ENCODE assay signal across 18 cellular contexts in genomic region chr1:31036749-31037500, GRCh38. TPM values are rescaled to one million over a fixed set of nuclear protein-coding genes. Genes with fewer than 3 reads are reported as not detected.
DNase-seq lines count a peak whose midpoint lies in the region; ATAC-seq and TF ChIP-seq lines count a peak whose summit lies in the region.
"Had no signal": no experiment of that assay in that cellular context is flagged by ENCODE, and none has a peak within 500 bp of the region (broad histone marks: within the 10 kb centered on the region; RNA-seq: fewer than 3 reads in every experiment).

No MANE protein-coding gene starts in this region.

- H3K4me3 Mint-ChIP-seq in activated naive CD4-positive, alpha-beta T cell treated with anti-CD3 and anti-CD28 coated beads, Interleukin-2, amount 50 U/mL, for 24 hours = no peak overlapping the region
- H3K4me3 Mint-ChIP-seq in chondrocyte (ENCODE audit: unreplicated experiment) = no peak overlapping the region
- peak overlapping the region in 1 of 2 donors; percentile 23 for H3K4me3 Mint-ChIP-seq in stimulated activated naive B cell treated with anti-CD40 and anti-IgM and Interleukin-4, amounts not matched to agents 10 μg/mL and 1 μg/mL and 100 μg/mL, for 72 hours

- peaks cover 77% of the 10 kb centered on the region for H3K4me1 Mint-ChIP-seq in activated naive CD4-positive, alpha-beta T cell treated with anti-CD3 and anti-CD28 coated beads, Interleukin-2, amount 50 U/mL, for 24 hours
- H3K4me1 Mint-ChIP-seq in chondrocyte (ENCODE audit: low read depth) = peaks cover 59% of the 10 kb centered on the region
- H3K4me1 Mint-ChIP-seq in stimulated activated naive B cell treated with anti-CD40 and anti-IgM and Interleukin-4, amounts not matched to agents 10 μg/mL and 1 μg/mL and 100 μg/mL, for 72 hours = peaks cover 45 to 88% of the 10 kb centered on the region in 2 donors

- peaks cover 57% of the 10 kb centered on the region for H3K36me3 ChIP-seq in SK-N-MC (ENCODE audit: insufficient read depth, low read length)

- H3K27ac Mint-ChIP-seq in activated naive CD4-positive, alpha-beta T cell treated with anti-CD3 and anti-CD28 coated beads, Interleukin-2, amount 50 U/mL, for 24 hours = peak overlapping the region; percentile 59
- peak overlapping the region; percentile 27 for H3K27ac Mint-ChIP-seq in chondrocyte (ENCODE audit: unreplicated experiment)
- H3K27ac Mint-ChIP-seq in stimulated activated naive B cell treated with anti-CD40 and anti-IgM and Interleukin-4, amounts not matched to agents 10 μg/mL and 1 μg/mL and 100 μg/mL, for 72 hours = peak overlapping the region; percentile 48

- no peak overlapping the region for H3K4me3 ChIP-seq in SK-N-MC

- no peak for DNase-seq in activated naive CD4-positive, alpha-beta T cell (lab: John Stamatoyannopoulos, UW)
- no peak for DNase-seq in SK-N-MC (ENCODE audit: low read depth, low spot score)
- DNase-seq in chondrocyte (ENCODE audit: low spot score) = no peak
- DNase-seq in stimulated activated naive B cell treated with anti-CD40 and anti-IgM and Interleukin-4, amounts not matched to agents 10 μg/mL and 1 μg/mL and 100 μg/mL, for 72 hours = no peak
- DNase-seq in AG20443 (ENCODE audit: low spot score) = no peak
- DNase-seq: activated CD8-positive, alpha-beta memory T cell treated with anti-CD3 and anti-CD28 coated beads for 24 hours; aorta; effector CD4-positive, alpha-beta T cell; foreskin fibroblast; immature natural killer cell; MV-4-11; NCI-H2227 treated with DMSO at 0.1 percent for 48 hours; PC-3; stimulated activated CD4-positive, alpha-beta T cell treated with anti-CD3 and anti-CD28 coated beads, Interleukin-2, amount 100 ng/mL, for 48 hours; stimulated activated naive CD4-positive, alpha-beta T cell treated with Interleukin-2 at 50 U/mL for 16 hours had no signal

- no peaks in the 10 kb centered on the region for H3K9me3 ChIP-seq in SK-N-MC (ENCODE audit: low read depth, low read length)

- peak; percentile 54 to 62 for ATAC-seq in stimulated activated naive B cell treated with anti-CD40 and anti-IgM and Interleukin-4, amounts not matched to agents 10 μg/mL and 1 μg/mL and 100 μg/mL, for 72 hours (replicated peaks)
- ATAC-seq in GM19328 (IDR thresholded peaks at IDR 0.05; ENCODE audit: unreplicated experiment) = no peak
- ATAC-seq in HG02763 (IDR thresholded peaks at IDR 0.05; ENCODE audit: unreplicated experiment) = no peak
- ATAC-seq: PC-3 had no signal

- peaks cover 8% of the 10 kb centered on the region for H3K36me3 Mint-ChIP-seq in activated naive CD4-positive, alpha-beta T cell treated with anti-CD3 and anti-CD28 coated beads, Interleukin-2, amount 50 U/mL, for 24 hours
- peaks cover 4% of the 10 kb centered on the region for H3K36me3 Mint-ChIP-seq in chondrocyte (ENCODE audit: low read depth)
- peaks cover 43 to 72% of the 10 kb centered on the region in 2 donors for H3K36me3 Mint-ChIP-seq in stimulated activated naive B cell treated with anti-CD40 and anti-IgM and Interleukin-4, amounts not matched to agents 10 μg/mL and 1 μg/mL and 100 μg/mL, for 72 hours

- H3K27me3 Mint-ChIP-seq in activated naive CD4-positive, alpha-beta T cell treated with anti-CD3 and anti-CD28 coated beads, Interleukin-2, amount 50 U/mL, for 24 hours = no peaks in the 10 kb centered on the region
- H3K27me3 Mint-ChIP-seq in chondrocyte (ENCODE audit: low read depth) = no peaks in the 10 kb centered on the region
- no peaks in the 10 kb centered on the region for H3K27me3 Mint-ChIP-seq in stimulated activated naive B cell treated with anti-CD40 and anti-IgM and Interleukin-4, amounts not matched to agents 10 μg/mL and 1 μg/mL and 100 μg/mL, for 72 hours

- no peaks in the 10 kb centered on the region for H3K9me3 Mint-ChIP-seq in activated naive CD4-positive, alpha-beta T cell treated with anti-CD3 and anti-CD28 coated beads, Interleukin-2, amount 50 U/mL, for 24 hours
- H3K9me3 Mint-ChIP-seq in chondrocyte (ENCODE audit: low read depth) = no peaks in the 10 kb centered on the region
- no peaks in the 10 kb centered on the region for H3K9me3 Mint-ChIP-seq in stimulated activated naive B cell treated with anti-CD40 and anti-IgM and Interleukin-4, amounts not matched to agents 10 μg/mL and 1 μg/mL and 100 μg/mL, for 72 hours
- H3K9me3 Mint-ChIP-seq: immature natural killer cell had no signal

- H3K27ac ChIP-seq in SK-N-MC = 0 out of 2 replicates have a peak overlapping the region, but pooled peaks have one; percentile 25

- no peak overlapping the region for H3K9ac ChIP-seq in SK-N-MC (ENCODE audit: insufficient read length)

- TF ChIP-seq CTCF in chondrocyte (IDR thresholded peaks at IDR 0.05) = no peak

RNA-seq across cellular contexts. Expression of gene PUM1, which starts 28.6 kb away (rescaled TPM):
- 105 to 110 TPM (median 108 TPM) in 3 replicates for total RNA-seq in chondrocyte

Comparison
In these comparisons a context has a peak if more than half of its experiments do, and no peak if none do; other contexts are left out.
1. ATAC-seq: peak in stimulated activated naive B cell treated with anti-CD40 and anti-IgM and Interleukin-4, amounts not matched to agents 10 μg/mL and 1 μg/mL and 100 μg/mL, for 72 hours (2 of 2); none in GM19328 (single experiment) and HG02763 (single experiment).
2. Peak in every context shown above with its lines, with median percentiles within 50 percentile points of each other: H3K27ac Mint-ChIP-seq.